ENCODE assay signal across 31 cellular contexts in genomic region chr4:27929141-27929540, GRCh38.
"Had no signal": no experiment of that assay in that cellular context is flagged by ENCODE, and none has a peak within 500 bp of the region (broad histone marks: within the 10 kb centered on the region; RNA-seq: fewer than 3 reads in every experiment).

No MANE protein-coding gene starts in this region.

- DNase-seq: activated CD4-positive, alpha-beta memory T cell treated with anti-CD3 and anti-CD28 coated beads for 36 hours; activated CD4-positive, alpha-beta T cell treated with anti-CD3 and anti-CD28 coated beads for 36 hours; activated CD4-positive, alpha-beta T cell treated with anti-CD3 and anti-CD28 coated beads, Interleukin-2, amount 10 ng/mL, durations not matched to agents 24 days and 14 days; activated CD4-positive, CD25-positive, alpha-beta regulatory T cell; activated CD4-positive, CD25-positive, alpha-beta regulatory T cell treated with anti-CD3 and anti-CD28 coated beads, Interleukin-2, amount 50 U/mL, for 72 hours; activated CD8-positive, alpha-beta memory T cell treated with anti-CD3 and anti-CD28 coated beads, Interleukin-2, amount 10 ng/mL, durations not matched to agents 7 days and 5 days; activated CD8-positive, alpha-beta memory T cell treated with anti-CD3 and anti-CD28 coated beads, Interleukin-2, amount 50 U/mL, for 4 hours; activated CD8-positive, alpha-beta T cell treated with anti-CD3 and anti-CD28 coated beads, Interleukin-2, amount 10 ng/mL, durations not matched to agents 7 days and 5 days; activated effector memory CD4-positive, alpha-beta T cell treated with anti-CD3 and anti-CD28 coated beads, Interleukin-2, amount 50 U/mL, for 16 hours; activated naive CD4-positive, alpha-beta T cell treated with anti-CD3 and anti-CD28 coated beads for 36 hours; activated naive CD8-positive, alpha-beta T cell treated with anti-CD3 and anti-CD28 coated beads for 36 hours; activated naive CD8-positive, alpha-beta T cell treated with anti-CD3 and anti-CD28 coated beads, Interleukin-2, amount 50 U/mL, for 24 hours; activated T-cell treated with anti-CD3 and anti-CD28 coated beads, Interleukin-2, amount 50 U/mL, for 1 hour; activated T-cell treated with anti-CD3 and anti-CD28 coated beads, Interleukin-2, amount 50 U/mL, for 48 hours; adrenal gland; dorsolateral prefrontal cortex; effector memory CD4-positive, alpha-beta T cell; endodermal cell; erythroblast; heart left ventricle; T-helper 2 cell had no signal

- H3K4me3 ChIP-seq: adrenal gland, ascending aorta, breast epithelium, coronary artery, dorsolateral prefrontal cortex, esophagus muscularis mucosa, heart left ventricle had no signal

- H3K9me3 Mint-ChIP-seq: activated CD4-positive, alpha-beta T cell treated with anti-CD3 and anti-CD28 coated beads, Interleukin-2, amount 10 ng/mL, durations not matched to agents 24 days and 14 days; activated naive CD4-positive, alpha-beta T cell treated with anti-CD3 and anti-CD28 coated beads for 36 hours; activated naive CD8-positive, alpha-beta T cell treated with anti-CD3 and anti-CD28 coated beads for 36 hours; brain; dendritic cell treated with granulocyte-macrophage colony-stimulating factor and Interleukin-4, amounts not matched to agents 40 ng/mL and 50 ng/mL, for 4 days; endodermal cell had no signal

- H3K4me1 ChIP-seq: adrenal gland, ascending aorta, breast epithelium, esophagus muscularis mucosa, heart left ventricle had no signal

- H3K27ac Mint-ChIP-seq: activated CD4-positive, alpha-beta memory T cell treated with anti-CD3 and anti-CD28 coated beads for 36 hours; activated CD4-positive, alpha-beta T cell treated with anti-CD3 and anti-CD28 coated beads for 36 hours; activated CD4-positive, alpha-beta T cell treated with anti-CD3 and anti-CD28 coated beads, Interleukin-2, amount 10 ng/mL, durations not matched to agents 24 days and 14 days; activated CD8-positive, alpha-beta memory T cell treated with anti-CD3 and anti-CD28 coated beads, Interleukin-2, amount 10 ng/mL, durations not matched to agents 7 days and 5 days; activated CD8-positive, alpha-beta T cell treated with anti-CD3 and anti-CD28 coated beads, Interleukin-2, amount 10 ng/mL, durations not matched to agents 7 days and 5 days; activated naive CD4-positive, alpha-beta T cell treated with anti-CD3 and anti-CD28 coated beads for 36 hours; activated naive CD4-positive, alpha-beta T cell treated with anti-CD3 and anti-CD28 coated beads, Interleukin-2, amount 50 U/mL, for 24 hours; activated naive CD8-positive, alpha-beta T cell treated with anti-CD3 and anti-CD28 coated beads for 36 hours; activated naive CD8-positive, alpha-beta T cell treated with anti-CD3 and anti-CD28 coated beads, Interleukin-2, amount 50 U/mL, for 24 hours; activated T-helper 1 cell treated with anti-CD3 and anti-CD28 coated beads, Interleukin-12 subunit alpha, Interleukin-12 subunit beta, Interleukin-2, Interleukin-4 antibody, amounts not matched to agents 30 ng/mL and 10 ng/mL and 1 ng/mL, durations not matched to agents 14 hours and 24 hours and 36 hours; activated T-helper 2 cell treated with anti-CD3 and anti-CD28 coated beads, Interferon-gamma antibody, Interleukin-2, Interleukin-4, amounts not matched to agents 10 μg/mL and 5 μg/mL and 100 μg/mL, durations not matched to agents 14 hours and 24 hours and 36 hours; brain; dendritic cell treated with granulocyte-macrophage colony-stimulating factor and Interleukin-4, amounts not matched to agents 40 ng/mL and 50 ng/mL, for 4 days; endodermal cell had no signal

- H3K27me3 ChIP-seq: adrenal gland, ascending aorta, breast epithelium, dorsolateral prefrontal cortex, esophagus muscularis mucosa, heart left ventricle had no signal

- ATAC-seq: activated CD4-positive, alpha-beta T cell treated with anti-CD3 and anti-CD28 coated beads for 36 hours; activated CD8-positive, alpha-beta memory T cell treated with anti-CD3 and anti-CD28 coated beads, Interleukin-2, amount 10 ng/mL, durations not matched to agents 7 days and 5 days; activated CD8-positive, alpha-beta T cell treated with anti-CD3 and anti-CD28 coated beads, Interleukin-2, amount 10 ng/mL, durations not matched to agents 7 days and 5 days; activated naive CD8-positive, alpha-beta T cell treated with anti-CD3 and anti-CD28 coated beads, Interleukin-2, amount 50 U/mL, for 24 hours; heart left ventricle had no signal

- H3K27ac ChIP-seq: adrenal gland, ascending aorta, breast epithelium, coronary artery, dorsolateral prefrontal cortex, esophagus muscularis mucosa, heart left ventricle had no signal

- H3K9me3 ChIP-seq: ascending aorta, breast epithelium, esophagus muscularis mucosa, heart left ventricle had no signal

- H3K36me3 ChIP-seq: adrenal gland, ascending aorta, breast epithelium, esophagus muscularis mucosa, heart left ventricle had no signal

- H3K36me3 Mint-ChIP-seq: activated CD4-positive, alpha-beta memory T cell treated with anti-CD3 and anti-CD28 coated beads for 36 hours; activated CD8-positive, alpha-beta memory T cell treated with anti-CD3 and anti-CD28 coated beads, Interleukin-2, amount 10 ng/mL, durations not matched to agents 7 days and 5 days; activated naive CD4-positive, alpha-beta T cell treated with anti-CD3 and anti-CD28 coated beads, Interleukin-2, amount 50 U/mL, for 24 hours; activated naive CD8-positive, alpha-beta T cell treated with anti-CD3 and anti-CD28 coated beads for 36 hours; brain had no signal

- H3K4me1 Mint-ChIP-seq: activated CD4-positive, alpha-beta T cell treated with anti-CD3 and anti-CD28 coated beads for 36 hours; activated CD4-positive, alpha-beta T cell treated with anti-CD3 and anti-CD28 coated beads, Interleukin-2, amount 10 ng/mL, durations not matched to agents 24 days and 14 days; activated CD8-positive, alpha-beta memory T cell treated with anti-CD3 and anti-CD28 coated beads, Interleukin-2, amount 10 ng/mL, durations not matched to agents 7 days and 5 days; activated naive CD4-positive, alpha-beta T cell treated with anti-CD3 and anti-CD28 coated beads, Interleukin-2, amount 50 U/mL, for 24 hours; activated naive CD8-positive, alpha-beta T cell treated with anti-CD3 and anti-CD28 coated beads for 36 hours; activated naive CD8-positive, alpha-beta T cell treated with anti-CD3 and anti-CD28 coated beads, Interleukin-2, amount 50 U/mL, for 24 hours; central memory CD8-positive, alpha-beta T cell; endodermal cell had no signal

- H3K27me3 Mint-ChIP-seq: activated CD4-positive, alpha-beta memory T cell treated with anti-CD3 and anti-CD28 coated beads for 36 hours; activated CD4-positive, alpha-beta T cell treated with anti-CD3 and anti-CD28 coated beads for 36 hours; activated CD4-positive, alpha-beta T cell treated with anti-CD3 and anti-CD28 coated beads, Interleukin-2, amount 10 ng/mL, durations not matched to agents 24 days and 14 days; activated CD8-positive, alpha-beta memory T cell treated with anti-CD3 and anti-CD28 coated beads, Interleukin-2, amount 10 ng/mL, durations not matched to agents 7 days and 5 days; activated naive CD4-positive, alpha-beta T cell treated with anti-CD3 and anti-CD28 coated beads, Interleukin-2, amount 50 U/mL, for 24 hours; activated naive CD8-positive, alpha-beta T cell treated with anti-CD3 and anti-CD28 coated beads for 36 hours; activated naive CD8-positive, alpha-beta T cell treated with anti-CD3 and anti-CD28 coated beads, Interleukin-2, amount 50 U/mL, for 24 hours; brain; central memory CD8-positive, alpha-beta T cell; dendritic cell treated with granulocyte-macrophage colony-stimulating factor and Interleukin-4, amounts not matched to agents 40 ng/mL and 50 ng/mL, for 4 days had no signal

- H3K4me3 Mint-ChIP-seq: activated CD4-positive, alpha-beta memory T cell treated with anti-CD3 and anti-CD28 coated beads for 36 hours; activated CD4-positive, alpha-beta T cell treated with anti-CD3 and anti-CD28 coated beads for 36 hours; activated CD4-positive, alpha-beta T cell treated with anti-CD3 and anti-CD28 coated beads, Interleukin-2, amount 10 ng/mL, durations not matched to agents 24 days and 14 days; activated CD8-positive, alpha-beta memory T cell treated with anti-CD3 and anti-CD28 coated beads, Interleukin-2, amount 10 ng/mL, durations not matched to agents 7 days and 5 days; activated CD8-positive, alpha-beta T cell treated with anti-CD3 and anti-CD28 coated beads, Interleukin-2, amount 10 ng/mL, durations not matched to agents 7 days and 5 days; activated naive CD4-positive, alpha-beta T cell treated with anti-CD3 and anti-CD28 coated beads for 36 hours; activated naive CD4-positive, alpha-beta T cell treated with anti-CD3 and anti-CD28 coated beads, Interleukin-2, amount 50 U/mL, for 24 hours; activated naive CD8-positive, alpha-beta T cell treated with anti-CD3 and anti-CD28 coated beads for 36 hours; activated naive CD8-positive, alpha-beta T cell treated with anti-CD3 and anti-CD28 coated beads, Interleukin-2, amount 50 U/mL, for 24 hours; activated T-helper 1 cell treated with anti-CD3 and anti-CD28 coated beads, Interleukin-12 subunit alpha, Interleukin-12 subunit beta, Interleukin-2, Interleukin-4 antibody, amounts not matched to agents 30 ng/mL and 10 ng/mL and 1 ng/mL, durations not matched to agents 14 hours and 24 hours and 36 hours; brain; central memory CD8-positive, alpha-beta T cell; dendritic cell treated with granulocyte-macrophage colony-stimulating factor and Interleukin-4, amounts not matched to agents 40 ng/mL and 50 ng/mL, for 4 days; endodermal cell had no signal
